20 cellular contexts compared by ENCODE assay signal in the genomic region with DNA sequence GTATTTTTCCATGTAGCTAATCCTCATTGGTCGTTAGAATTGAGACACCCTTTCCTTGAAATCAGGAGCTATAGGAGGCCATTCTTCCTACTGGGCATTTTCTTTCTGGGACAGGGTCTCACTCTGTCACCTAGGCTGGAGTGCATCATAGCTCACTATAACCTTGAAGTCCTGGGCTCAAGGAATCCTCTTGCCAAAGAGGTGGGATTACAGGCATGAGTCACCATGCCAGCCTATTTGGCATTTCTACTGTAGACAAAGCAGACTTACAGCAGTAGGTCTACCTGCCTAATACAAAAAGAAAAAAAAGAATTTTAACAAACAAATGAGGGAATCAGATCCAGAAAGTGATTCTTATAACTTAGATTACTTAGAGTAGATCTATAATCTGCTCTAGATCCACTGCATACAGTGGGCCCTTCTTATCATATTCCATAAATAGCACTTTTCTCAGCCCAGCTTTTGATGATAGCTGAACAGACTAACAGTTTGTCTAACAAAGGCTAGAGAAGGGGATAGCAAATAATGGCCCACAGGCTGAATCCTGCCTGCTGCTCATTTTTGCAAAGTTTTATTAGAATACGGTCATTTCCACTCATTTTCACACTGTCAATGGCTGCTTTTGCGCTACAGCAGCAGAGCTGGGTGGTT. TPM values are rescaled to one million over a fixed set of nuclear protein-coding genes. Genes with fewer than 3 reads are reported as not detected.
DNase-seq lines count a peak whose midpoint lies in the region; ATAC-seq and TF ChIP-seq lines count a peak whose summit lies in the region.
"Had no signal": no experiment of that assay in that cellular context is flagged by ENCODE, and none has a peak within 500 bp of the region (broad histone marks: within the 10 kb centered on the region; RNA-seq: fewer than 3 reads in every experiment).

No MANE protein-coding gene starts in this region.

- H2AK5ac ChIP-seq in mesendoderm (ENCODE audit: low read length), result no peak overlapping the region

- no CpG with 5 or more reads among the region's 3 CpGs for WGBS in mesendoderm (ENCODE audit: extremely low coverage, insufficient coverage, low lambda C conversion rate)

- H3K56ac ChIP-seq in mesendoderm (ENCODE audit: low read length), result no peak overlapping the region

- DNase-seq in Daoy (ENCODE audit: low read depth) (peak; percentile 46), amniotic epithelial cell (ENCODE audit: low read depth) (peak; percentile 66), mesendoderm (peak; percentile 22), T-helper 9 cell (no peak)
- DNase-seq: activated CD4-positive, CD25-positive, alpha-beta regulatory T cell treated with anti-CD3 and anti-CD28 coated beads, Interleukin-2, amount 50 U/mL, for 72 hours; CD4-positive, alpha-beta T cell; cortex of kidney; DMS 273 treated with DMSO at 0.1 percent for 48 hours; GF-D8; H9; KG1; NCI-H1930; NCI-H2227 treated with DMSO at 0.1 percent for 48 hours; stimulated activated CD4-positive, alpha-beta T cell treated with anti-CD3 and anti-CD28 coated beads, Interleukin-1b, Interleukin-23, amount 100 ng/mL, for 48 hours; stimulated activated naive CD4-positive, alpha-beta T cell treated with Interleukin-2 at 50 U/mL for 16 hours had no signal

- no peak for TF ChIP-seq CTCF in Loucy (conservative IDR thresholded peaks at IDR 0.05; ENCODE audit: low read length)

- no peak overlapping the region for H3K4ac ChIP-seq in mesendoderm (ENCODE audit: low read depth, low read length)

- H2BK5ac ChIP-seq in mesendoderm (ENCODE audit: low read length), result no peak overlapping the region

- no peak overlapping the region for H3K4me2 ChIP-seq in Loucy (ENCODE audit: low read depth, low read length, poor library complexity, severe bottlenecking)
- H3K4me2 ChIP-seq in mesendoderm (ENCODE audit: low read length), result no peak overlapping the region
- H3K4me2 ChIP-seq: hepatocyte had no signal

- H3K79me1 ChIP-seq in mesendoderm (ENCODE audit: low read length), result no peaks in the 10 kb centered on the region

- no peak overlapping the region for H3K23ac ChIP-seq in mesendoderm (ENCODE audit: low read length)

- no peak overlapping the region for H3K9ac ChIP-seq in Loucy (ENCODE audit: low read depth, low read length, poor library complexity, severe bottlenecking)
- no peak overlapping the region for H3K9ac ChIP-seq in mesendoderm (ENCODE audit: low read length)
- H3K9ac ChIP-seq: parathyroid adenoma had no signal

- no peak for ATAC-seq in GM19328 (IDR thresholded peaks at IDR 0.05; ENCODE audit: unreplicated experiment)
- no peak for ATAC-seq in GM19467 (IDR thresholded peaks at IDR 0.05; ENCODE audit: unreplicated experiment)

- H4K5ac ChIP-seq in mesendoderm (ENCODE audit: low read length), result no peak overlapping the region

- no peak overlapping the region for H4K8ac ChIP-seq in mesendoderm (ENCODE audit: low read depth, low read length)

- no peak overlapping the region for H3K4me3 ChIP-seq in Loucy (ENCODE audit: low read length, poor library complexity, severe bottlenecking)
- no peak overlapping the region for H3K4me3 ChIP-seq in mesendoderm (ENCODE audit: low read length)
- H3K4me3 ChIP-seq: hepatocyte had no signal

- 0 out of 2 replicates have a peak, but pooled peaks cover 2% of the 10 kb centered on the region for H3F3A ChIP-seq in Loucy (ENCODE audit: low read depth)

- H3K18ac ChIP-seq in mesendoderm (ENCODE audit: low read length), result no peak overlapping the region

- H3K27me3 ChIP-seq in Loucy (ENCODE audit: insufficient read depth, low read length, poor library complexity, severe bottlenecking) (no peaks in the 10 kb centered on the region), mesendoderm (ENCODE audit: insufficient read depth, low read length, poor library complexity) (no peaks in the 10 kb centered on the region)
- H3K27me3 ChIP-seq: hepatocyte had no signal

- H2AFZ ChIP-seq in Loucy (ENCODE audit: low read length), result peak overlapping the region; percentile 27; the same call in 1 of the 2 replicates
- H2AFZ ChIP-seq: hepatocyte, parathyroid adenoma had no signal

- H3K36me3 ChIP-seq in Loucy (ENCODE audit: insufficient read depth, low read length), result no peaks in the 10 kb centered on the region
- H3K36me3 ChIP-seq in mesendoderm (ENCODE audit: control insufficient read depth, insufficient read depth, low read length), result no peaks in the 10 kb centered on the region

- no peak overlapping the region for H2BK120ac ChIP-seq in mesendoderm (ENCODE audit: low read depth, low read length)

- H3K79me2 ChIP-seq in Loucy (ENCODE audit: insufficient read depth, low read length), result no peaks in the 10 kb centered on the region
- H3K79me2 ChIP-seq in mesendoderm (ENCODE audit: control insufficient read depth, insufficient read depth, low read length), result no peaks in the 10 kb centered on the region
- H3K79me2 ChIP-seq: hepatocyte, parathyroid adenoma had no signal

- no peak overlapping the region for H2BK15ac ChIP-seq in mesendoderm (replicated peaks; ENCODE audit: low read depth)

- no peak overlapping the region for H3K27ac ChIP-seq in mesendoderm (ENCODE audit: low read depth, low read length)
- H3K27ac ChIP-seq: hepatocyte, parathyroid adenoma had no signal

- no peaks in the 10 kb centered on the region for H3K9me3 ChIP-seq in Loucy (ENCODE audit: insufficient read depth, low read depth, low read length)

- H3K9me2 ChIP-seq in Loucy (replicated peaks; ENCODE audit: low read depth, low read length), result no peaks in the 10 kb centered on the region

- H4K20me1 ChIP-seq in Loucy (ENCODE audit: insufficient read depth, low read length, poor library complexity, severe bottlenecking), result no peaks in the 10 kb centered on the region

- H3K4me1 ChIP-seq in Loucy (ENCODE audit: insufficient read depth, low read length, poor library complexity, severe bottlenecking) (peaks cover 34% of the 10 kb centered on the region), mesendoderm (ENCODE audit: control insufficient read depth, low read depth, low read length) (no peaks in the 10 kb centered on the region)

RNA-seq across cellular contexts. Expression of a gene that starts 36.7 kb away (rescaled TPM):
- total RNA-seq in Daoy (2014; rRNA removed; shearing (Covaris generic)), result 17.5 and 23.5 TPM in 2 replicates
- polyA plus RNA-seq in mesendoderm (2013, experiment 1 of 2), result 9.5 TPM
- 9.7 TPM for polyA plus RNA-seq in mesendoderm (2013, experiment 2 of 2)
